18 cellular contexts compared by ENCODE assay signal in genomic region chr7:5619419-5620130, GRCh38. TPM values are rescaled to one million over a fixed set of nuclear protein-coding genes. Genes with fewer than 3 reads are reported as not detected.
DNase-seq lines count a peak whose midpoint lies in the region; ATAC-seq, FAIRE-seq and TF ChIP-seq lines count a peak whose summit lies in the region.
"Had no signal": no experiment of that assay in that cellular context is flagged by ENCODE, and none has a peak within 500 bp of the region (broad histone marks: within the 10 kb centered on the region; RNA-seq: fewer than 3 reads in every experiment).

No MANE protein-coding gene starts in this region.

- no peak overlapping the region for H3K4me3 ChIP-seq in right cardiac atrium (ENCODE audit: low read length)
- H3K4me3 ChIP-seq in heart right ventricle: no peak overlapping the region
- H3K4me3 ChIP-seq in GM12878: no peak overlapping the region

- intact Hi-C loops in right cardiac atrium (cut with DNase I): no loop called here
- intact Hi-C loops in heart right ventricle (cut with DNase I): no loop called here
- intact Hi-C loops in GM12878 (cut with micrococcal nuclease; ENCODE audit: unreplicated experiment): no loop called here

- POLR2A ChIA-PET in GM12878 (lab: Charles Lee): no interaction called here

- H3K36me3 ChIP-seq in heart right ventricle: peaks cover 0 to 57% (median 26%) of the 10 kb centered on the region in 9 donors
- peaks cover 7 to 28% of the 10 kb centered on the region in 2 experiments; a peak in 3 of 4 replicates for H3K36me3 ChIP-seq in GM12878 (ENCODE audit: control insufficient read depth in 2 of 2, insufficient read depth in 2 of 2, low read length in 1 of 2)

- ATAC-seq in right cardiac atrium (no peak), heart right ventricle (no peak), GM12878 (no peak), HG02763 (IDR thresholded peaks at IDR 0.05; ENCODE audit: unreplicated experiment) (no peak)
- ATAC-seq in activated naive CD4-positive, alpha-beta T cell treated with anti-CD3 and anti-CD28 coated beads, Interleukin-2, amount 50 U/mL, for 72 hours: no peak

- CTCF ChIA-PET in GM12878 (lab: Yijun Ruan, JAX): interaction anchor here (0.7 kb wide), 1 partner anchor 46 kb away, joined by 3 read pairs; no protein-coding TSS in a partner anchor

- RAD21 ChIA-PET in GM12878 (lab: Charles Lee; ENCODE audit: unreplicated experiment): interaction anchor here (0.8 kb wide), 1 partner anchor 59 kb away, joined by 3 read pairs; no protein-coding TSS in a partner anchor

- SMC1A ChIA-PET in GM12878 (lab: Charles Lee; ENCODE audit: uncharacterized antibody, unreplicated experiment): interaction anchor here (0.6 to 1.2 kb wide), 2 partner anchors 9 to 24 kb away, joined by 3 read pairs; no protein-coding TSS in a partner anchor

- FAIRE-seq in GM12878 (lab: Jason Lieb, UNC): no peak

- H3K27me3 Mint-ChIP-seq in nephron progenitor cell (ENCODE audit: low read depth, poor library complexity): no peaks in the 10 kb centered on the region

- TF ChIP-seq POLR2A in GM12878 (IDR thresholded peaks at IDR 0.05; ENCODE audit: low read depth, low read length): no peak

- H3K9me3 ChIP-seq in right cardiac atrium (ENCODE audit: control insufficient read depth, low read length) (no peaks in the 10 kb centered on the region), heart right ventricle (no peaks in the 10 kb centered on the region), GM12878 (replicated peaks; ENCODE audit: control insufficient read depth, insufficient read depth, low read length) (no peaks in the 10 kb centered on the region)

- H3K27ac ChIP-seq in right cardiac atrium (ENCODE audit: low read length): no peak overlapping the region
- no peak overlapping the region for H3K27ac ChIP-seq in heart right ventricle
- no peak overlapping the region for H3K27ac ChIP-seq in GM12878 (ENCODE audit: control insufficient read depth, insufficient read depth)
- H3K27ac ChIP-seq: 22Rv1, HL-60 had no signal

- 87% methylated on average over 17 of the region's 17 CpGs for WGBS in right cardiac atrium
- WGBS in heart right ventricle, 2 donors: 90 to 91% methylated on average over 17 of the region's 17 CpGs
- WGBS in GM12878 (ENCODE audit: insufficient coverage, insufficient replicate concordance, low lambda C conversion rate, missing lambda C conversion rate): 90% methylated on average over 17 of the region's 17 CpGs

- BruUV-seq in GM12878 (replicated peaks; lab: Mats Ljungman, UMichigan): TSS peak; percentile 27

- H3K4me1 ChIP-seq in right cardiac atrium (ENCODE audit: control insufficient read depth, insufficient read depth, low read length): no peaks in the 10 kb centered on the region
- H3K4me1 ChIP-seq in heart right ventricle: peaks cover 0 to 4% (median 0%) of the 10 kb centered on the region in 9 donors
- H3K4me1 ChIP-seq in GM12878 (ENCODE audit: control insufficient read depth, insufficient read depth, low read length): no peaks in the 10 kb centered on the region

- no peak overlapping the region for H3K9ac ChIP-seq in GM12878 (ENCODE audit: control insufficient read depth, insufficient read depth, low read length)

- no peak overlapping the region for H3K4me2 ChIP-seq in GM12878 (ENCODE audit: control insufficient read depth, insufficient read depth)

- DNase-seq in right cardiac atrium: peak in 2 of 3 donors; percentile 14 to 39
- DNase-seq in heart right ventricle: no peak
- no peak for DNase-seq in GM12878 (ENCODE audit: low read depth, low spot score)
- DNase-seq in nephron progenitor cell: no peak
- DNase-seq in kidney glomerular epithelial cell (lab: John Stamatoyannopoulos, UW): no peak
- DNase-seq in midbrain (lab: John Stamatoyannopoulos, UW): no peak
- DNase-seq in activated naive CD4-positive, alpha-beta T cell treated with anti-CD3 and anti-CD28 coated beads, Interleukin-2, amount 50 U/mL, for 72 hours (ENCODE audit: low spot score in 2 of 2): no peak
- DNase-seq: AML-193, COR-L47, DMS153, GDM1, GOT3, NCI-H1092 treated with DMSO at 0.1 percent for 48 hours, NCI-H2081, NCI-H446 had no signal

- H3K27ac Mint-ChIP-seq in nephron progenitor cell: peak overlapping the region; percentile 93
- H3K27ac Mint-ChIP-seq in activated naive CD4-positive, alpha-beta T cell treated with anti-CD3 and anti-CD28 coated beads, Interleukin-2, amount 50 U/mL, for 72 hours: peak overlapping the region in 1 of 2 donors; percentile 50

- H3K9me3 Mint-ChIP-seq in nephron progenitor cell: no peaks in the 10 kb centered on the region
- H3K9me3 Mint-ChIP-seq in activated naive CD4-positive, alpha-beta T cell treated with anti-CD3 and anti-CD28 coated beads, Interleukin-2, amount 50 U/mL, for 72 hours: no peaks in the 10 kb centered on the region

- no peak overlapping the region for H3K4me3 Mint-ChIP-seq in nephron progenitor cell

- H3K27me3 ChIP-seq in right cardiac atrium (ENCODE audit: control insufficient read depth, insufficient read depth) (no peaks in the 10 kb centered on the region), heart right ventricle (no peaks in the 10 kb centered on the region), GM12878 (replicated peaks in 1 of 2; ENCODE audit: control insufficient read depth in 2 of 2, insufficient read depth in 2 of 2, low read length in 1 of 2) (no peaks in the 10 kb centered on the region)

- in situ Hi-C loops in GM12878 (cut with MboI): no loop called here

- H4K20me1 ChIP-seq in GM12878 (ENCODE audit: control insufficient read depth, insufficient read depth): no peaks in the 10 kb centered on the region

- H3K36me3 Mint-ChIP-seq in nephron progenitor cell (ENCODE audit: low read depth): peaks cover 26% of the 10 kb centered on the region
- H3K36me3 Mint-ChIP-seq in activated naive CD4-positive, alpha-beta T cell treated with anti-CD3 and anti-CD28 coated beads, Interleukin-2, amount 50 U/mL, for 72 hours: no peaks in the 10 kb centered on the region

- no peak overlapping the region for H2AFZ ChIP-seq in GM12878 (ENCODE audit: control insufficient read depth, low read depth, low read length)

- H3K79me2 ChIP-seq in GM12878 (ENCODE audit: control insufficient read depth, insufficient read depth, low read length): no peaks in the 10 kb centered on the region

- TF ChIP-seq CTCF in heart right ventricle (IDR thresholded peaks at IDR 0.05) (no peak), GM12878 (IDR thresholded peaks at IDR 0.05 in 2 of 3, conservative IDR thresholded peaks at IDR 0.05 in 1 of 3; ENCODE audit: control insufficient read depth in 2 of 3, extremely low read depth in 1 of 3, insufficient read depth in 1 of 3, low read depth in 3 of 3, low read length in 3 of 3) (no peak), nephron progenitor cell (IDR thresholded peaks at IDR 0.05) (no peak)

- TF ChIP-seq RAD21 in GM12878 (IDR thresholded peaks at IDR 0.05; ENCODE audit: insufficient read depth, low read depth, low read length): no peak

- H3K4me1 Mint-ChIP-seq in nephron progenitor cell: peaks cover 5% of the 10 kb centered on the region

- TF ChIP-seq EP300 in GM12878 (IDR thresholded peaks at IDR 0.05; ENCODE audit: borderline replicate concordance in 1 of 2, control insufficient read depth in 1 of 2, low read depth in 2 of 2, low read length in 2 of 2): no peak

TF ChIP-seq in GM12878, 131 proteins besides CTCF, POLR2A, EP300 and RAD21 (continues in another document):
- TF ChIP-seq ZZZ3 (IDR thresholded peaks at IDR 0.05; ENCODE audit: control insufficient read depth, insufficient read length, low read depth) (no peak), FOS (IDR thresholded peaks at IDR 0.05; ENCODE audit: borderline replicate concordance, extremely low read depth, insufficient read length) (no peak), LARP7 (IDR thresholded peaks at IDR 0.05) (no peak), KLF5 (IDR thresholded peaks at IDR 0.05; ENCODE audit: partially characterized antibody) (no peak), E2F4 (IDR thresholded peaks at IDR 0.05; ENCODE audit: low read depth, low read length) (no peak), NBN (IDR thresholded peaks at IDR 0.05) (no peak), CHD2 (IDR thresholded peaks at IDR 0.05; ENCODE audit: borderline replicate concordance, low read depth, low read length) (no peak), ZNF384 (IDR thresholded peaks at IDR 0.05; ENCODE audit: borderline replicate concordance, low read depth, low read length) (no peak), ZBED1 (IDR thresholded peaks at IDR 0.05; ENCODE audit: borderline replicate concordance) (no peak)

RNA-seq across cellular contexts. Expression of gene FSCN1, which starts 27.0 kb away (rescaled TPM):
- total RNA-seq in right cardiac atrium (10 to 100 TPM; 13.4 to 21.1 (median 16.9) TPM), heart right ventricle (10 to 100 TPM in 7 of 10 donors, 1 to 10 TPM in 3; 7.9 to 42.6 (median 15.9) TPM), GM12878 (2014; rRNA removed) (172 and 215 TPM in 2 replicates), GM12878 (2014; rRNA removed; fragmentation: Illumina TruSeq; extraction: Trizol) (49.8 and 64.8 TPM in 2 replicates), GM12878 (2021) (337 TPM in 2 replicates)
- polyA plus RNA-seq in right cardiac atrium (9.7 TPM), heart right ventricle (10 to 100 TPM in 1 of 2 donors, 1 to 10 TPM in 1; 6.9 to 24.0 TPM), GM12878 (2011; rRNA removed) (17.8 and 66.7 TPM in 2 replicates), GM12878 (2014; fragmentation: Illumina TruSeq; extraction: Trizol) (4.0 and 38.7 TPM in 2 replicates), GM12878 (2014; fragmentation: Nextera tagmentation; extraction: Ambion mirVana) (1 to 10 TPM in 1 of 2 experiments, under 1 TPM in 1; 0.50 to 1.6 TPM), GM12878 (2014; rRNA removed) (207 and 254 TPM in 2 replicates), GM12878 (2016; fragmentation: Nextera tagmentation; extraction: Ambion mirVana) (100 to 1,000 TPM; 145 to 150 TPM)
- 180 and 207 TPM in 2 replicates for total RNA-seq in GM12878 (2013; cell fraction: nucleolus; rRNA removed)
- 51.6 TPM for polyA plus RNA-seq in GM12878 (2011; ENCODE audit: low read depth)
- polyA plus RNA-seq in GM12878 (2011; cell fraction: cytosol; rRNA removed): 117 and 150 TPM in 2 replicates
- polyA plus RNA-seq in GM12878 (2011; cell fraction: nucleus; rRNA removed): 170 and 231 TPM in 2 replicates
- 177 and 222 TPM in 2 replicates for polyA plus RNA-seq in GM12878 (2012)
- 37.2 and 72.4 TPM in 2 replicates for polyA minus RNA-seq in GM12878 (2011; rRNA and poly(A)+ RNA removed)
- 109 and 127 TPM in 2 replicates for polyA minus RNA-seq in GM12878 (2011; cell fraction: cytosol; rRNA and poly(A)+ RNA removed)
- 73.0 and 111 TPM in 2 replicates for polyA minus RNA-seq in GM12878 (2011; cell fraction: nucleus; rRNA and poly(A)+ RNA removed)
- total RNA-seq in activated naive CD4-positive, alpha-beta T cell treated with anti-CD3 and anti-CD28 coated beads, Interleukin-2, amount 50 U/mL, for 72 hours: 10 to 100 TPM in 1 of 2 donors, 1 to 10 TPM in 1; 3.6 to 91.9 TPM

Comparison
In these comparisons a context has a peak if more than half of its experiments do, and no peak if none do; other contexts are left out.
1. DNase-seq: peak in right cardiac atrium (2 of 3); none in heart right ventricle (0 of 2), GM12878 (single experiment), nephron progenitor cell (single experiment), kidney glomerular epithelial cell (single experiment), midbrain (single experiment) and activated naive CD4-positive, alpha-beta T cell treated with anti-CD3 and anti-CD28 coated beads, Interleukin-2, amount 50 U/mL, for 72 hours (0 of 2).